8 cellular contexts compared by ENCODE assay signal in the genomic region with DNA sequence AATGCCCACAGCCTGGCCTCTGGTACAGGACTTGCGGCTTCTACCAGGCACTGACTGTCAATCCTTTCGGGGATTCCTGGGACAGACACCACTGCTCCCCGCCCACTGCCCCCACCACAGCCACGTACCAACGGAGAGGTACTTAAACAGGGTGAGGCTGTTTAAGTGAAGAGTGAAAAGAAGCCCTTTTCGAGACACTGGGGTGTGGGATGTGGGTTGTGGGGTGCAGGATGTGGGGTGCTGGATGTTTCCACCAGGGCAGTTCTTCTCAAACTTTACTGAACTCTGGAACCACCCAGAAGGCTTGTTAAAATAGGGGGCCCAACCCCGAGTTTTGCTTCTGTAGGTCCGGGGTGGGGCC. TPM values are rescaled to one million over a fixed set of nuclear protein-coding genes. Genes with fewer than 3 reads are reported as not detected.
DNase-seq lines count a peak whose midpoint lies in the region; ATAC-seq and TF ChIP-seq lines count a peak whose summit lies in the region.

No MANE protein-coding gene starts in this region.

- no peaks in the 10 kb centered on the region for H3K27me3 ChIP-seq in right atrium auricular region

- DNase-seq in GM03348 (ENCODE audit: low spot score) (peak; percentile 47), right atrium auricular region (ENCODE audit: low spot score) (no peak), HK-2 (ENCODE audit: unreplicated experiment) (no peak), UCSD-AML1 (lab: John Stamatoyannopoulos, UW; ENCODE audit: unreplicated experiment) (no peak)
- DNase-seq in activated T-cell treated with anti-CD3 and anti-CD28 coated beads, Interleukin-2, amount 50 U/mL, for 1 hour = peak; percentile 61
- peak; percentile 20 to 26 for DNase-seq in stimulated activated CD4-positive, alpha-beta T cell treated with anti-CD3 and anti-CD28 coated beads, Interleukin-1b, Interleukin-23, amount 100 ng/mL, for 1 hour (ENCODE audit: low read depth in 2 of 2)

- ATAC-seq in GM18861 (IDR thresholded peaks at IDR 0.05; ENCODE audit: unreplicated experiment) (no peak), HG03565 (IDR thresholded peaks at IDR 0.05; ENCODE audit: unreplicated experiment) (no peak)

- peak overlapping the region; percentile 45 to 69 for H3K4me3 ChIP-seq in right atrium auricular region

- H3K4me1 ChIP-seq in right atrium auricular region = peaks cover 0 to 42% of the 10 kb centered on the region in 2 donors

- TF ChIP-seq CTCF in right atrium auricular region (IDR thresholded peaks at IDR 0.05) = no peak

- H3K36me3 ChIP-seq in right atrium auricular region = no peaks in the 10 kb centered on the region

- H3K9me3 ChIP-seq in right atrium auricular region = no peaks in the 10 kb centered on the region

- peak overlapping the region; percentile 64 to 77 for H3K27ac ChIP-seq in right atrium auricular region

RNA-seq across cellular contexts. Expression of gene PRR5, which starts 34.2 kb away (rescaled TPM):
- total RNA-seq in right atrium auricular region = 10 to 100 TPM; 10.5 to 12.1 TPM

Comparison
In these comparisons a context has a peak if more than half of its experiments do, and no peak if none do; other contexts are left out.
1. DNase-seq: peak in GM03348 (single experiment), activated T-cell treated with anti-CD3 and anti-CD28 coated beads, Interleukin-2, amount 50 U/mL, for 1 hour (single experiment) and stimulated activated CD4-positive, alpha-beta T cell treated with anti-CD3 and anti-CD28 coated beads, Interleukin-1b, Interleukin-23, amount 100 ng/mL, for 1 hour (2 of 2); none in right atrium auricular region (single experiment), HK-2 (single experiment) and UCSD-AML1 (single experiment).